Comparison of ENCODE assay signal across 8 cellular contexts in the genomic region with DNA sequence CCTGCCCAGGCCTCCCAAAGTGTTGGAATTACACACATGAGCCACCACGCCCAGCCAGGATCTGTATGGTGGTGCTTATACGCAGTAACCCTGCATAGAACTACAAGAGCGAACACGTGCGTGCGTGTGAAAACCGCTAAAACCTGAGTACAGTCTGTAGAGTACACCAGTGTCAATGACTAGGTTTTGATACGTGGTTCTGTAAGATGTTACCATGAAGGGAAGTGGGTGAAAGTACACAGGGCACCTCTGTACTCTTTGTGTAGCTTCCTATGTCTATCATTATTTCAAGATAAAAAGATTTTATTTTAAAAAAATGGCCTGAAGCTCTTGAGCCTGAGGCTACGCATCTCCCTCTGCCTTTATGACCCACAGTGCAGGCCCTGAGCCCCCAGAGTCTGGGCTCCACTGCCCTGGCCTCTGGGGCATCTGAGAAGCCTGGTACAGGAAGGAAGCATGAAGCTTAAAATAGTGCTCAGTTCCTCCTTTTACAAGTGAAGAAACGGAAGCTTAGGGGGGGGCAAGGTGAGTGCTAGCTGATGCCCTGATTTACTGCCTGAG. TPM values are rescaled to one million over a fixed set of nuclear protein-coding genes. Genes with fewer than 3 reads are reported as not detected.
A peak's percentile ranks its signal among the peaks of the same experiment; 100 is the strongest.
DNase-seq lines count a peak whose midpoint lies in the region; ATAC-seq, FAIRE-seq and TF ChIP-seq lines count a peak whose summit lies in the region.
"Had no signal": no experiment of that assay in that cellular context is flagged by ENCODE, and none has a peak within 500 bp of the region (broad histone marks: within the 10 kb centered on the region; RNA-seq: fewer than 3 reads in every experiment).

No MANE protein-coding gene starts in this region.

- no peaks in the 10 kb centered on the region for H3K36me3 ChIP-seq in Peyer's patch
- no peaks in the 10 kb centered on the region for H3K36me3 ChIP-seq in left ventricle myocardium inferior
- no peaks in the 10 kb centered on the region for H3K36me3 ChIP-seq in kidney (ENCODE audit: control insufficient read depth in 1 of 2, insufficient read depth in 2 of 2, low read length in 2 of 2)

- peak in 2 of 3 donors; percentile 81 to 83 for DNase-seq in Peyer's patch
- DNase-seq in stimulated activated CD4-positive, alpha-beta T cell treated with anti-CD3 and anti-CD28 coated beads, Interleukin-4, amount 100 ng/mL, for 1 hour: peak; percentile 30
- no peak for DNase-seq in left ventricle myocardium inferior
- DNase-seq in kidney: no peak
- no peak for DNase-seq in OCI-M2 (lab: John Stamatoyannopoulos, UW; ENCODE audit: unreplicated experiment)

- no peak for TF ChIP-seq CTCF in Peyer's patch (IDR thresholded peaks at IDR 0.05)
- TF ChIP-seq CTCF in left ventricle myocardium inferior (IDR thresholded peaks at IDR 0.05; ENCODE audit: borderline replicate concordance): no peak
- TF ChIP-seq CTCF in kidney (IDR thresholded peaks at IDR 0.05; ENCODE audit: borderline replicate concordance, extremely low read depth, insufficient read depth): no peak

- no peak overlapping the region for H3K4me3 ChIP-seq in Peyer's patch
- H3K4me3 ChIP-seq in left ventricle myocardium inferior: no peak overlapping the region
- no peak overlapping the region for H3K4me3 ChIP-seq in kidney (ENCODE audit: low read length in 2 of 2)

- intact Hi-C loops in left ventricle myocardium inferior (cut with micrococcal nuclease) (no loop called here), kidney (cut with DNase I) (no loop called here)

- FAIRE-seq in kidney (lab: Jason Lieb, UNC): no peak

- no peak for TF ChIP-seq POLR2A in Peyer's patch (IDR thresholded peaks at IDR 0.05)

- peak overlapping the region in 2 of 4 donors; percentile 69 to 79 for H3K27ac ChIP-seq in Peyer's patch
- no peak overlapping the region for H3K27ac ChIP-seq in left ventricle myocardium inferior (replicated peaks)
- H3K27ac ChIP-seq in kidney (ENCODE audit: low read depth in 2 of 2, low read length in 2 of 2): no peak overlapping the region
- H3K27ac ChIP-seq: epithelial cell of prostate had no signal

- H3K4me1 ChIP-seq in Peyer's patch: peaks cover 0 to 12% (median 2%) of the 10 kb centered on the region in 4 donors
- no peaks in the 10 kb centered on the region for H3K4me1 ChIP-seq in left ventricle myocardium inferior
- peaks cover 0 to 2% of the 10 kb centered on the region in 2 donors for H3K4me1 ChIP-seq in kidney (ENCODE audit: control insufficient read depth in 1 of 2, insufficient read depth in 1 of 2, low read depth in 1 of 2, low read length in 2 of 2)

- peak; percentile 93 for ATAC-seq in GM19043 (IDR thresholded peaks at IDR 0.05; ENCODE audit: low read depth, unreplicated experiment)
- peak; percentile 92 for ATAC-seq in HG02885 (IDR thresholded peaks at IDR 0.05; ENCODE audit: poor library complexity, unreplicated experiment)

- H3K9ac ChIP-seq in kidney (ENCODE audit: low read length in 2 of 2): no peak overlapping the region

- no peaks in the 10 kb centered on the region for H3K27me3 ChIP-seq in Peyer's patch
- no peaks in the 10 kb centered on the region for H3K27me3 ChIP-seq in left ventricle myocardium inferior (ENCODE audit: low read depth)

- H3K9me3 ChIP-seq in Peyer's patch (no peaks in the 10 kb centered on the region), left ventricle myocardium inferior (replicated peaks) (peaks cover 2% of the 10 kb centered on the region), kidney (ENCODE audit: control insufficient read depth in 1 of 2, low read length in 2 of 2) (no peaks in the 10 kb centered on the region)

RNA-seq across cellular contexts. Expression of gene LY86, which starts 21.6 kb away (rescaled TPM):
- total RNA-seq in Peyer's patch (10 to 100 TPM in 1 of 4 donors, 1 to 10 TPM in 1, not detected in 2; 1.7 to 39.6 TPM), left ventricle myocardium inferior (1.2 TPM), kidney (6.1 TPM)
- polyA plus RNA-seq in kidney (ENCODE audit: insufficient read depth, low read depth, low replicate concordance): 4.8 TPM

Comparison
In these comparisons a context has a peak if more than half of its experiments do, and no peak if none do; other contexts are left out.
1. DNase-seq: peak in Peyer's patch (2 of 3) and stimulated activated CD4-positive, alpha-beta T cell treated with anti-CD3 and anti-CD28 coated beads, Interleukin-4, amount 100 ng/mL, for 1 hour (single experiment); none in left ventricle myocardium inferior (single experiment), kidney (single experiment) and OCI-M2 (single experiment).